Comparison of ENCODE assay signal across 10 cellular contexts in genomic region chr7:28481131-28481926, GRCh38.
A peak's percentile ranks its signal among the peaks of the same experiment; 100 is the strongest.
DNase-seq lines count a peak whose midpoint lies in the region; ATAC-seq and TF ChIP-seq lines count a peak whose summit lies in the region.
"Had no signal": no experiment of that assay in that cellular context is flagged by ENCODE, and none has a peak within 500 bp of the region (broad histone marks: within the 10 kb centered on the region; RNA-seq: fewer than 3 reads in every experiment).

No MANE protein-coding gene starts in this region.

- no peak for TF ChIP-seq CTCF in GM12865 (IDR thresholded peaks at IDR 0.05; ENCODE audit: insufficient read depth, low read depth, low read length, missing control alignments)
- no peak for TF ChIP-seq CTCF in foreskin fibroblast (IDR thresholded peaks at IDR 0.05; ENCODE audit: low read depth, low read length)

- peak; percentile 93 for DNase-seq in GM12865 (ENCODE audit: low read depth)
- peak; percentile 42 to 86 for DNase-seq in foreskin fibroblast
- DNase-seq in activated CD4-positive, CD25-positive, alpha-beta regulatory T cell treated with anti-CD3 and anti-CD28 coated beads, Interleukin-2, amount 50 U/mL, for 72 hours = no peak
- DNase-seq in activated CD4-positive, alpha-beta T cell treated with anti-CD3 and anti-CD28 coated beads, Interleukin-2, amount 50 U/mL, for 1 hour = no peak
- DNase-seq in CD1c-positive myeloid dendritic cell (ENCODE audit: extremely low spot score) = no peak
- DNase-seq in UCSD-AML1 (lab: John Stamatoyannopoulos, UW; ENCODE audit: unreplicated experiment) = no peak
- DNase-seq: amygdala, PC-9 had no signal

- ATAC-seq in GM21526 (IDR thresholded peaks at IDR 0.05; ENCODE audit: low FRiP score, unreplicated experiment) (peak; percentile 74), HG03460 (IDR thresholded peaks at IDR 0.05; ENCODE audit: unreplicated experiment) (peak; percentile 65)

- H3K4me3 ChIP-seq in GM12865 (ENCODE audit: low read depth, low read length) (no peak overlapping the region), foreskin fibroblast (ENCODE audit: low read depth in 1 of 2, low read length in 2 of 2) (no peak overlapping the region)
- H3K4me3 ChIP-seq: PC-9 had no signal

Comparison
In these comparisons a context has a peak if more than half of its experiments do, and no peak if none do; other contexts are left out.
1. DNase-seq: peak in GM12865 (single experiment) and foreskin fibroblast (2 of 2); none in activated CD4-positive, CD25-positive, alpha-beta regulatory T cell treated with anti-CD3 and anti-CD28 coated beads, Interleukin-2, amount 50 U/mL, for 72 hours (single experiment), activated CD4-positive, alpha-beta T cell treated with anti-CD3 and anti-CD28 coated beads, Interleukin-2, amount 50 U/mL, for 1 hour (single experiment), CD1c-positive myeloid dendritic cell (single experiment) and UCSD-AML1 (single experiment).